In the genomic region with DNA sequence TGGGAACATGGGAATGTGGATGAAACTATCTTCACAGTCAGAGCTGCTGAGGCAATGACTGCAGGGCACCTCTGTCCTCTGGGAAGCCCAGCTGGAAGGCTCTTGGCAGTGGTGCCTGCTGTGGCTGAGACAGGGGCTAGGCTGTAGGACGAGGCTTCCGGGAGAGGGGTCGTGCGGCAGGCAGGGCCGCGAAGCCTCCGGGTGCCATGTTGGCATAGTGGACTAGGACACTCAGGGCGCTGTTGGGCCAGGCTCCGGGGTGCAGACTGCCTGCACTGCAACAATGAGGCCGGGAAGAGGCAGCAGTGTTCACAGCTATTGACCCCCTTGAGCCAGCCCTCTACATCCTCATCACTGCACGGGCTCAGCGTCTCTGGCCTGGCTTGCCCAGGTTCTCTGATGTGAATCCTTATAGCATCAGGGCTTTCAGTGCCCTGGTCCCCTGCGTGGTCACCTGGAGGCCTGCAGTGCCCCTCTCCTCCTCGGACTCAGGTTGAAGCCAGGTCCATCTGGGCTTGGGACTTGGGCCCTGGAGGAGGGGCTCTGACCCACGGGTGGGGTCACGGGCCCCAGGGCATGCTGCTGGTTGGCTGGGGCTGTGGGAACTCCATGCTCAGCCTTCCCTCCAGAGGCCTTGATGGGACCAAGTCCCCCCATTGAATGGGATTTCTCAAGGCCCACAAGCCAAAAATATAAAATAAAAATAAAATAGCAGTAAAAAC, we compare ENCODE assay signal across 26 cellular contexts.
"Had no signal": no experiment of that assay in that cellular context is flagged by ENCODE, and none has a peak within 500 bp of the region (broad histone marks: within the 10 kb centered on the region; RNA-seq: fewer than 3 reads in every experiment).

No MANE protein-coding gene starts in this region.

- H3K4me2 ChIP-seq: smooth muscle cell had no signal

- H3K27ac ChIP-seq: epithelial cell of prostate, esophagus squamous epithelium, heart right ventricle, left ventricle myocardium inferior, pancreas, prostate gland, tibial nerve had no signal

- H3K9me3 ChIP-seq: pancreas, prostate gland had no signal

- H3K4me3 Mint-ChIP-seq: activated CD4-positive, alpha-beta memory T cell treated with anti-CD3 and anti-CD28 coated beads for 36 hours; activated naive CD4-positive, alpha-beta T cell treated with anti-CD3 and anti-CD28 coated beads, Interleukin-2, amount 50 U/mL, for 24 hours; activated naive CD8-positive, alpha-beta T cell treated with anti-CD3 and anti-CD28 coated beads, Interleukin-2, amount 50 U/mL, for 24 hours; central memory CD8-positive, alpha-beta T cell; nephron progenitor cell had no signal

- H3K9me3 Mint-ChIP-seq: activated CD4-positive, alpha-beta memory T cell treated with anti-CD3 and anti-CD28 coated beads for 36 hours; activated naive CD8-positive, alpha-beta T cell treated with anti-CD3 and anti-CD28 coated beads, Interleukin-2, amount 50 U/mL, for 24 hours; activated T-helper 2 cell treated with anti-CD3 and anti-CD28 coated beads, Interferon-gamma antibody, Interleukin-2, Interleukin-4, amounts not matched to agents 10 μg/mL and 5 μg/mL and 100 μg/mL, durations not matched to agents 14 hours and 24 hours and 36 hours; central memory CD8-positive, alpha-beta T cell had no signal

- H3K27ac Mint-ChIP-seq: activated CD4-positive, alpha-beta memory T cell treated with anti-CD3 and anti-CD28 coated beads for 36 hours; activated naive CD4-positive, alpha-beta T cell treated with anti-CD3 and anti-CD28 coated beads, Interleukin-2, amount 50 U/mL, for 24 hours; activated naive CD8-positive, alpha-beta T cell treated with anti-CD3 and anti-CD28 coated beads, Interleukin-2, amount 50 U/mL, for 24 hours; activated T-helper 2 cell treated with anti-CD3 and anti-CD28 coated beads, Interferon-gamma antibody, Interleukin-2, Interleukin-4, amounts not matched to agents 10 μg/mL and 5 μg/mL and 100 μg/mL, durations not matched to agents 14 hours and 24 hours and 36 hours; nephron progenitor cell had no signal

- H3K4me1 ChIP-seq: esophagus squamous epithelium, heart right ventricle, left ventricle myocardium inferior, pancreas, prostate gland, tibial nerve had no signal

- H3K27me3 Mint-ChIP-seq: activated CD4-positive, alpha-beta memory T cell treated with anti-CD3 and anti-CD28 coated beads for 36 hours; activated naive CD4-positive, alpha-beta T cell treated with anti-CD3 and anti-CD28 coated beads, Interleukin-2, amount 50 U/mL, for 24 hours had no signal

- H3K36me3 ChIP-seq: esophagus squamous epithelium, heart right ventricle, left ventricle myocardium inferior, pancreas, prostate gland, tibial nerve had no signal

- H3K4me3 ChIP-seq: esophagus squamous epithelium, heart right ventricle, left ventricle myocardium inferior, pancreas, prostate gland, smooth muscle cell, tibial nerve had no signal

- H3K27me3 ChIP-seq: pancreas, tibial nerve had no signal

- H3K36me3 Mint-ChIP-seq: activated CD4-positive, alpha-beta memory T cell treated with anti-CD3 and anti-CD28 coated beads for 36 hours; activated naive CD4-positive, alpha-beta T cell treated with anti-CD3 and anti-CD28 coated beads, Interleukin-2, amount 50 U/mL, for 24 hours had no signal

- FAIRE-seq: colon, endometrium, pancreas had no signal

- DNase-seq: activated CD4-positive, alpha-beta memory T cell treated with anti-CD3 and anti-CD28 coated beads for 36 hours; activated CD4-positive, alpha-beta T cell treated with anti-CD3 and anti-CD28 coated beads for 4 hours; activated naive CD8-positive, alpha-beta T cell treated with anti-CD3 and anti-CD28 coated beads, Interleukin-2, amount 50 U/mL, for 24 hours; amygdala; dermis blood vessel endothelial cell; effector CD4-positive, alpha-beta T cell; esophagus squamous epithelium; foreskin melanocyte; heart right ventricle; left ventricle myocardium inferior; nephron progenitor cell; pancreas; retina; stimulated activated CD4-positive, alpha-beta T cell treated with anti-CD3 and anti-CD28 coated beads, Interleukin-15, amount 100 ng/mL, for 24 hours; stimulated activated CD4-positive, alpha-beta T cell treated with anti-CD3 and anti-CD28 coated beads, Interleukin-2, amount 100 ng/mL, for 24 hours; stimulated activated naive CD4-positive, alpha-beta T cell; T-helper 1 cell had no signal

- H3K4me1 Mint-ChIP-seq: activated naive CD4-positive, alpha-beta T cell treated with anti-CD3 and anti-CD28 coated beads, Interleukin-2, amount 50 U/mL, for 24 hours; activated naive CD8-positive, alpha-beta T cell treated with anti-CD3 and anti-CD28 coated beads, Interleukin-2, amount 50 U/mL, for 24 hours; central memory CD8-positive, alpha-beta T cell; nephron progenitor cell had no signal

- ATAC-seq: activated naive CD8-positive, alpha-beta T cell treated with anti-CD3 and anti-CD28 coated beads, Interleukin-2, amount 50 U/mL, for 24 hours; pancreas had no signal
